In genomic region chr13:80030491-80030890, GRCh38 we compare ENCODE assay signal across 8 cellular contexts.
DNase-seq lines count a peak whose midpoint lies in the region; ATAC-seq and TF ChIP-seq lines count a peak whose summit lies in the region.

No MANE protein-coding gene starts in this region.

- no peak overlapping the region for H3K4me2 ChIP-seq in osteoblast (ENCODE audit: insufficient read depth, low read length)

- no peak overlapping the region for H3K27ac ChIP-seq in osteoblast (ENCODE audit: low read depth, low read length)

- TF ChIP-seq CTCF in cardiac fibroblast (IDR thresholded peaks at IDR 0.05; ENCODE audit: low read depth, low read length) (peak; percentile 25), osteoblast (IDR thresholded peaks at IDR 0.05; ENCODE audit: extremely low read depth, low read depth, low read length) (peak; percentile 56)

- no peak for TF ChIP-seq POLR2A in erythroblast (IDR thresholded peaks at IDR 0.05; ENCODE audit: low read length)

- H2AFZ ChIP-seq in osteoblast (ENCODE audit: low read length), result peak overlapping the region; percentile 23

- peak; percentile 48 for ATAC-seq in GM18502 (IDR thresholded peaks at IDR 0.05; ENCODE audit: poor library complexity, unreplicated experiment)
- no peak for ATAC-seq in GM18861 (IDR thresholded peaks at IDR 0.05; ENCODE audit: unreplicated experiment)
- ATAC-seq in HG03139 (IDR thresholded peaks at IDR 0.05; ENCODE audit: unreplicated experiment), result no peak

- no peaks in the 10 kb centered on the region for H3K9me3 ChIP-seq in osteoblast (ENCODE audit: low read depth, low read length)

- peaks cover 3% of the 10 kb centered on the region for H3K4me1 ChIP-seq in osteoblast (ENCODE audit: insufficient read depth, low read length)

- no peaks in the 10 kb centered on the region for H3K79me2 ChIP-seq in osteoblast (ENCODE audit: insufficient read depth, low read length)

- no peaks in the 10 kb centered on the region for H3K27me3 ChIP-seq in osteoblast (ENCODE audit: insufficient read depth, low read length)

- no peaks in the 10 kb centered on the region for H4K20me1 ChIP-seq in osteoblast (ENCODE audit: insufficient read depth, low read length)

- TF ChIP-seq EP300 in Ishikawa (IDR thresholded peaks at IDR 0.05; ENCODE audit: borderline replicate concordance), result no peak

- H3K36me3 ChIP-seq in osteoblast (ENCODE audit: insufficient read depth, low read length), result no peaks in the 10 kb centered on the region

- DNase-seq in cardiac fibroblast (ENCODE audit: low read depth in 2 of 2), result peak; percentile 59 to 61
- no peak for DNase-seq in osteoblast (ENCODE audit: insufficient read length, low spot score, missing footprints)
- DNase-seq in erythroblast (lab: John Stamatoyannopoulos, UW), result no peak
- no peak for DNase-seq in NCI-H1105 treated with DMSO at 0.1 percent for 48 hours (lab: John Stamatoyannopoulos, UW)

- TF ChIP-seq RAD21 in Ishikawa (IDR thresholded peaks at IDR 0.05; ENCODE audit: low read depth), result peak; percentile 65

- H3K4me3 ChIP-seq in cardiac fibroblast (replicated peaks in 1 of 2; ENCODE audit: low read depth in 2 of 2, low read length in 2 of 2), result no peak overlapping the region
- H3K4me3 ChIP-seq in osteoblast (ENCODE audit: insufficient read depth, low read length), result no peak overlapping the region

TF ChIP-seq in Ishikawa, 13 proteins besides CTCF, POLR2A, EP300 and RAD21:
- TF ChIP-seq TEAD4 (IDR thresholded peaks at IDR 0.05), result 0 out of 2 replicates have a peak, but pooled peaks have one; percentile 31
- no peak for TF ChIP-seq TAF1 (IDR thresholded peaks at IDR 0.05; ENCODE audit: low read depth)
- TF ChIP-seq REST (IDR thresholded peaks at IDR 0.05; ENCODE audit: low read depth), result no peak

Comparison
In these comparisons a context has a peak if more than half of its experiments do, and no peak if none do; other contexts are left out.
1. DNase-seq: peak in cardiac fibroblast (2 of 2); none in osteoblast (single experiment), erythroblast (0 of 2) and NCI-H1105 treated with DMSO at 0.1 percent for 48 hours (single experiment).